In genomic region chr7:92715963-92716362, GRCh38 we compare ENCODE assay signal across 1 cellular context.
TF ChIP-seq lines count a peak whose summit lies in the region.

No MANE protein-coding gene starts in this region.

TF ChIP-seq in HepG2, 621 proteins besides CTCF, POLR2A, EP300 and RAD21 (continued from another document):
- TF ChIP-seq E2F5 (CRISPR knock-in tag; conservative IDR thresholded peaks at IDR 0.05) (no peak), ZHX1 (CRISPR knock-in tag; IDR thresholded peaks at IDR 0.05; ENCODE audit: low read depth) (no peak), CEBPB (IDR thresholded peaks at IDR 0.05; ENCODE audit: borderline replicate concordance, low read depth, low read length) (peak; percentile 23; the same call in 1 of the 2 replicates)
